Comparison of ENCODE assay signal across 8 cellular contexts in genomic region chr7:116984917-116985316, GRCh38. TPM values are rescaled to one million over a fixed set of nuclear protein-coding genes. Genes with fewer than 3 reads are reported as not detected.
DNase-seq lines count a peak whose midpoint lies in the region; ATAC-seq, FAIRE-seq and TF ChIP-seq lines count a peak whose summit lies in the region.

No MANE protein-coding gene starts in this region.

- H3K4me3 ChIP-seq in A673 (ENCODE audit: low read depth, low read length, poor library complexity, severe bottlenecking) (no peak overlapping the region), OCI-LY1 (ENCODE audit: low read depth, low read length, poor library complexity, severe bottlenecking) (no peak overlapping the region), H1 (ENCODE audit: extremely low read depth in 1 of 4, insufficient read depth in 2 of 4, low read depth in 3 of 4, low read length in 4 of 4) (no peak overlapping the region)

- peaks cover 8% of the 10 kb centered on the region for H3K4me1 ChIP-seq in A673 (ENCODE audit: insufficient read depth, low read length, poor library complexity, severe bottlenecking)
- no peaks in the 10 kb centered on the region for H3K4me1 ChIP-seq in OCI-LY1 (ENCODE audit: insufficient read depth, low read length, severe bottlenecking)
- no peaks in the 10 kb centered on the region; a peak in 1 of 7 replicates for H3K4me1 ChIP-seq in H1 (replicated peaks in 1 of 4; ENCODE audit: control insufficient read depth in 3 of 4, insufficient read depth in 4 of 4, low read length in 3 of 4)

- H2BK15ac ChIP-seq in H1 (ENCODE audit: low read length): no peak overlapping the region

- H3F3A ChIP-seq in OCI-LY1 (ENCODE audit: insufficient read depth, low read length): no peaks in the 10 kb centered on the region

- H3K9ac ChIP-seq in OCI-LY1 (ENCODE audit: low read length) (no peak overlapping the region), H1 (replicated peaks in 1 of 4; ENCODE audit: extremely low read depth in 1 of 4, low read depth in 3 of 4, low read length in 3 of 4) (no peak overlapping the region)

- H3K23me2 ChIP-seq in H1 (ENCODE audit: low read depth, low read length): no peaks in the 10 kb centered on the region

- H2BK12ac ChIP-seq in H1 (ENCODE audit: low read depth, low read length): no peak overlapping the region

- no peaks in the 10 kb centered on the region for H3K9me2 ChIP-seq in OCI-LY1 (ENCODE audit: low read depth, low read length)

- H3K9me3 ChIP-seq in A673 (ENCODE audit: low read depth, low read length, poor library complexity, severe bottlenecking): no peaks in the 10 kb centered on the region
- H3K9me3 ChIP-seq in OCI-LY1 (ENCODE audit: low read length): no peaks in the 10 kb centered on the region
- no peaks in the 10 kb centered on the region for H3K9me3 ChIP-seq in H1 (ENCODE audit: insufficient read depth in 2 of 2, low read depth in 1 of 2, low read length in 1 of 2)

- H3K4me3 Mint-ChIP-seq in nephron: no peak overlapping the region

- H3K56ac ChIP-seq in H1 (replicated peaks; ENCODE audit: insufficient read length, low read depth, low read length): no peak overlapping the region

- no peak overlapping the region for H2BK120ac ChIP-seq in H1 (replicated peaks; ENCODE audit: low read depth, low read length)

- no peak overlapping the region for H2AFZ ChIP-seq in OCI-LY1 (ENCODE audit: low read length)
- no peak overlapping the region for H2AFZ ChIP-seq in H1 (ENCODE audit: low read length)

- H3K23ac ChIP-seq in H1 (ENCODE audit: insufficient read length): no peak overlapping the region

- H2BK5ac ChIP-seq in H1 (ENCODE audit: low read depth, low read length): no peak overlapping the region

- H3K36me3 Mint-ChIP-seq in nephron (ENCODE audit: low read depth): no peaks in the 10 kb centered on the region

- H3K14ac ChIP-seq in H1 (ENCODE audit: insufficient read length): no peak overlapping the region

- H4K8ac ChIP-seq in H1 (ENCODE audit: extremely low read depth, insufficient read depth, low read length): no peak overlapping the region

- no peaks in the 10 kb centered on the region for H3K79me1 ChIP-seq in H1 (ENCODE audit: low read depth, low read length)

- TF ChIP-seq EP300 in H1 (IDR thresholded peaks at IDR 0.05; ENCODE audit: borderline replicate concordance in 1 of 2, low read depth in 2 of 2, low read length in 2 of 2): no peak

- H2BK20ac ChIP-seq in H1 (ENCODE audit: low read length): no peak overlapping the region

- H3K36me3 ChIP-seq in A673 (ENCODE audit: insufficient read depth, low read length, poor library complexity, severe bottlenecking) (no peaks in the 10 kb centered on the region), OCI-LY1 (ENCODE audit: insufficient read depth, low read length) (no peaks in the 10 kb centered on the region), H1 (ENCODE audit: control insufficient read depth in 2 of 4, insufficient read depth in 4 of 4, low read length in 3 of 4) (no peaks in the 10 kb centered on the region)

- no peak overlapping the region for H4K91ac ChIP-seq in H1 (replicated peaks; ENCODE audit: insufficient read length, low read length)

- H3K27me3 Mint-ChIP-seq in nephron (ENCODE audit: low read depth): no peaks in the 10 kb centered on the region

- H3K79me2 ChIP-seq in OCI-LY1 (ENCODE audit: insufficient read depth, low read length): no peaks in the 10 kb centered on the region
- H3K79me2 ChIP-seq in H1 (ENCODE audit: control insufficient read depth in 1 of 2, insufficient read depth in 2 of 2, low read length in 2 of 2): peaks cover 0 to 9% of the 10 kb centered on the region in 2 experiments; a peak in 2 of 4 replicates

- no peak overlapping the region for H3K4ac ChIP-seq in H1 (replicated peaks; ENCODE audit: insufficient read length, low read depth, low read length)

- CTCF ChIA-PET in A673 (lab: Charles Lee): interaction anchor here (0.8 to 1.6 kb wide), 3 partner anchors 14 to 142 kb away, joined by 4 to 8 read pairs (median 5); no protein-coding TSS in a partner anchor
- CTCF ChIA-PET in H1 (lab: Charles Lee; ENCODE audit: partially characterized antibody): interaction anchor here (0.5 to 6.8 kb wide), 33 partner anchors 12 to 459 kb away, joined by 3 to 50 read pairs (median 4); no protein-coding TSS in a partner anchor

- no peaks in the 10 kb centered on the region for H3K9me3 Mint-ChIP-seq in nephron

- 67 to 100% methylated on average over 2 of the region's 2 CpGs for WGBS in H1 (ENCODE audit: extremely low coverage in 1 of 2, insufficient coverage in 1 of 2, insufficient read length in 1 of 2, insufficient replicate concordance in 2 of 2, low coverage in 1 of 2, low lambda C conversion rate in 2 of 2, missing lambda C conversion rate in 1 of 2), 2 experiments

- peak; percentile 54 for ATAC-seq in HG03442 (IDR thresholded peaks at IDR 0.05; ENCODE audit: unreplicated experiment)

- intact Hi-C loops in A673 (cut with micrococcal nuclease; ENCODE audit: unreplicated experiment): no loop called here

- H3K27ac Mint-ChIP-seq in nephron: no peak overlapping the region

- H3K27me3 ChIP-seq in A673 (replicated peaks; ENCODE audit: insufficient read depth, low read depth, low read length, poor library complexity) (no peaks in the 10 kb centered on the region), OCI-LY1 (ENCODE audit: insufficient read depth, low read length) (no peaks in the 10 kb centered on the region), H1 (replicated peaks in 1 of 4; ENCODE audit: control insufficient read depth in 3 of 4, extremely low read depth in 1 of 4, insufficient read depth in 3 of 4, low read length in 3 of 4) (no peaks in the 10 kb centered on the region)

- FAIRE-seq in H1 (lab: Jason Lieb, UNC): no peak

- H4K20me1 ChIP-seq in OCI-LY1 (ENCODE audit: insufficient read depth, low read length): no peaks in the 10 kb centered on the region
- H4K20me1 ChIP-seq in H1 (replicated peaks in 1 of 2; ENCODE audit: control insufficient read depth in 1 of 2, insufficient read depth in 2 of 2, low read length in 2 of 2): no peaks in the 10 kb centered on the region

- no peak overlapping the region for H3K4me2 ChIP-seq in OCI-LY1 (ENCODE audit: low read length)
- no peak overlapping the region for H3K4me2 ChIP-seq in H1 (ENCODE audit: insufficient read depth in 1 of 2, low read depth in 2 of 2, low read length in 2 of 2)

- H4K5ac ChIP-seq in H1 (ENCODE audit: insufficient read length, low read depth, low read length): no peak overlapping the region

- BruUV-seq in A673 (replicated peaks; lab: Mats Ljungman, UMichigan): no TSS peak

- in situ Hi-C loops in GM13976 (cut with MboI; ENCODE audit: low sequenced_read_pairs, unreplicated experiment): loop anchor here (5.0 kb wide), 1 partner anchor 137 kb away; no protein-coding TSS in a partner anchor

- POLR2A ChIA-PET in A673 (lab: Charles Lee; ENCODE audit: low non-redundant PET): no interaction called here
- POLR2A ChIA-PET in H1 (lab: Charles Lee; ENCODE audit: partially characterized antibody): interaction anchor here (0.8 kb wide), 1 partner anchor 15 kb away, joined by 4 read pairs; no protein-coding TSS in a partner anchor

- no peak overlapping the region for H3K18ac ChIP-seq in H1 (ENCODE audit: extremely low read depth, low read length)

- no peak for TF ChIP-seq POLR2A in H1 (IDR thresholded peaks at IDR 0.05; ENCODE audit: control extremely low read depth in 1 of 2, low read depth in 2 of 2, low read length in 2 of 2)

- H3K27ac ChIP-seq in A673 (ENCODE audit: low read depth, low read length, poor library complexity, severe bottlenecking): no peak overlapping the region
- H3K27ac ChIP-seq in OCI-LY1 (ENCODE audit: low read depth, low read length, poor library complexity, severe bottlenecking): no peak overlapping the region
- H3K27ac ChIP-seq in H1 (ENCODE audit: low read depth, low read length): no peak overlapping the region
- H3K27ac ChIP-seq in substantia nigra (ENCODE audit: low read depth, low read length, poor library complexity, severe bottlenecking): no peak overlapping the region

- TF ChIP-seq CTCF in A673 (conservative IDR thresholded peaks at IDR 0.05; ENCODE audit: low read depth, low read length) (peak; percentile 80), GM13976 (IDR thresholded peaks at IDR 0.05; ENCODE audit: borderline replicate concordance, control extremely low read depth, extremely low read depth, insufficient read depth, missing control alignments) (peak; percentile 45), OCI-LY1 (IDR thresholded peaks at IDR 0.05; ENCODE audit: low read length) (peak; percentile 95), H1 (IDR thresholded peaks at IDR 0.05; ENCODE audit: control extremely low read depth in 1 of 3, insufficient read depth in 1 of 3, low read depth in 1 of 3, low read length in 3 of 3) (peak in 2 of 3 experiments; percentile 36 to 50; a peak in 2 of 4 replicates), nephron (IDR thresholded peaks at IDR 0.05; ENCODE audit: unreplicated experiment in 3 of 3) (peak; percentile 57 to 73 (median 60))

- H2AK5ac ChIP-seq in H1 (ENCODE audit: low read depth, low read length): no peak overlapping the region

- H3K4me1 Mint-ChIP-seq in nephron: no peaks in the 10 kb centered on the region

- TF ChIP-seq RAD21 in H1 (IDR thresholded peaks at IDR 0.05 in 1 of 2, conservative IDR thresholded peaks at IDR 0.05 in 1 of 2; ENCODE audit: low read depth in 2 of 2, low read length in 2 of 2): peak; percentile 44 to 54

- DNase-seq in A673 (ENCODE audit: low spot score) (peak; percentile 54), GM13976 (ENCODE audit: low spot score) (peak; percentile 32), H1 (ENCODE audit: low read depth in 1 of 2, low spot score in 2 of 2) (no peak), substantia nigra (lab: John Stamatoyannopoulos, UW) (no peak), NCI-H187 treated with DMSO at 0.1 percent for 48 hours (lab: John Stamatoyannopoulos, UW) (no peak)

TF ChIP-seq in H1, 55 proteins besides CTCF, POLR2A, EP300 and RAD21 (continues in another document):
- TF ChIP-seq HDAC6 (IDR thresholded peaks at IDR 0.05; ENCODE audit: low read depth, low read length) (no peak), RFX5 (IDR thresholded peaks at IDR 0.05; ENCODE audit: borderline replicate concordance, low read depth, low read length) (no peak), EGR1 (IDR thresholded peaks at IDR 0.05; ENCODE audit: borderline replicate concordance, low read depth, low read length) (no peak), CHD2 (IDR thresholded peaks at IDR 0.05; ENCODE audit: low read length) (no peak), BACH1 (IDR thresholded peaks at IDR 0.05; ENCODE audit: low read length) (no peak)

RNA-seq across cellular contexts. Expression of gene ST7, which starts 31.6 kb away (rescaled TPM):
- total RNA-seq in A673 (2021): 19.7 and 24.3 TPM in 2 replicates
- 17.4 and 18.0 TPM in 2 replicates for total RNA-seq in H1 (2021; fragmentation: NEBNext Ultra II Directional; extraction: Animal tissue kit (Norgen Biotek cat#: 25700))
- polyA plus RNA-seq in H1 (2011; rRNA removed): 10.1 and 16.3 TPM in 2 replicates
- polyA plus RNA-seq in H1 (2011; cell fraction: cytosol; rRNA removed): 10.8 TPM
- polyA plus RNA-seq in H1 (2011; cell fraction: nucleus; rRNA removed): 9.2 TPM
- 11.2 to 15.5 TPM (median 12.8 TPM) in 4 replicates for polyA plus RNA-seq in H1 (2012, experiment 1 of 2)
- polyA plus RNA-seq in H1 (2012, experiment 2 of 2): 9.4 TPM
- 16.7 TPM for polyA plus RNA-seq in H1 (2013, experiment 1 of 2)
- polyA plus RNA-seq in H1 (2013, experiment 2 of 2): 18.0 TPM
- polyA minus RNA-seq in H1 (2011; rRNA and poly(A)+ RNA removed): 19.0 and 22.6 TPM in 2 replicates
- 11.4 TPM for polyA minus RNA-seq in H1 (2011; cell fraction: cytosol; rRNA and poly(A)+ RNA removed)
- 29.3 TPM for polyA minus RNA-seq in H1 (2011; cell fraction: nucleus; rRNA and poly(A)+ RNA removed)

Comparison
In these comparisons a context has a peak if more than half of its experiments do, and no peak if none do; other contexts are left out.
1. DNase-seq: peak in A673 (single experiment) and GM13976 (single experiment); none in H1 (0 of 2), substantia nigra (0 of 49) and NCI-H187 treated with DMSO at 0.1 percent for 48 hours (single experiment).
2. CTCF ChIP-seq: peak in every context shown above with its lines; median percentile 95 in OCI-LY1; 80 in A673; 60 in nephron; 45 in GM13976; 43 in H1.